Comparison of ENCODE assay signal across 8 cellular contexts in the genomic region with DNA sequence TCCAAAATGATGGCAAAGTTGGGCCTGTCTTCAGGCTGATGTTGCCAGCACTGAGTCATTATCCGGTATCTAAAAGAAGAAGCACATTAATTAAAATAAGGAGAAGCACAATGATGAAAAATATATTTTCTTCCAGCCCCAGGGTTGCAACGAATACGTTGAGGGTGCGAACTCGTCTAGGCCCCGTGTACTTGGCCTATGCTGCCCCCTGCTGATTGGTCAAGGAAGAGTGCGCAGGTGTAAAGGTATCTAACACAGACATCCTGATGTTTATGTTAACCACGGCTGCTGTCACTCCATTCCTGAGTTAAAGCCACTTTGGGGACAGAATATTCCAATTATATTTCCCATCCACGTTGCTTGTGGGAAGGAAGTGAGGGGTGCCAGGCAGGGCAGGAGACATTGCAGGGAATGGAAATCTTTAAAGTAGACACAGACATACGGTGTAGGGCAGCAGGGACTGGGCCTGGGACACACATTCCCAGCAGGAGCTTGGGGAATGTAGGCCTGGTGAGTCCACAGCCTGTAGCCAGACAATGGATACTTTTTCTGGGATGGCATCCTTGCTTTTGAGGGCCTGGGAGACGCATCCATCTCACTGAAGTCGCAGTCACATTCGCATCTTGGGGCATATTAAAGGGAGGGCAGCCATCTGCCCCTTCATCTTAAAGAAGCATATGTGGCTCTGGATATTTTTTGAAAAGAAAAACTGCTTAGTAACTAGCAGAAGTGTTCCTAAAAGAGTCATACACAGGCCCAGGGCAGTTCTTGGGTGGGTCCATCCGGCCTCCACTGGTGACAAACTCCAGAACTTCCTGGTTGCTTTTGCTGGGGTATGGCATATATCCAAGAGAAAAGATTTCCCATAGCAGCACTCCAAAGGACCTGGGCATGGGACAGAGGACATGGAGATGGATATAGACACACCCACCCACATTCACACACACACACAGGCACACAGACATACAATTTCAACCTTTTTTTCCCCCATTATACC.
DNase-seq lines count a peak whose midpoint lies in the region; ATAC-seq lines count a peak whose summit lies in the region.

No MANE protein-coding gene starts in this region.

- no peaks in the 10 kb centered on the region for H3K9me3 ChIP-seq in mesenchymal stem cell (ENCODE audit: control insufficient read depth, low read length)

- H3K18ac ChIP-seq in mesenchymal stem cell (ENCODE audit: low read depth in 1 of 2, low read length in 2 of 2) = no peak overlapping the region

- H2AFZ ChIP-seq in mesenchymal stem cell (ENCODE audit: low read depth, low read length) = no peak overlapping the region

- no peak overlapping the region for H2BK120ac ChIP-seq in mesenchymal stem cell (ENCODE audit: low read depth, low read length)

- no peak overlapping the region for H2AK5ac ChIP-seq in mesenchymal stem cell (ENCODE audit: low read length, severe bottlenecking)

- peaks cover 10 to 24% of the 10 kb centered on the region in 2 experiments for H3K36me3 ChIP-seq in mesenchymal stem cell (ENCODE audit: control insufficient read depth in 1 of 2, insufficient read depth in 2 of 2, low read depth in 1 of 2, low read length in 2 of 2)

- no peak overlapping the region for H3K23ac ChIP-seq in mesenchymal stem cell (ENCODE audit: low read length in 2 of 2)

- ATAC-seq in HG03097 (IDR thresholded peaks at IDR 0.05; ENCODE audit: low FRiP score, unreplicated experiment) (peak; percentile 59), HG03457 (IDR thresholded peaks at IDR 0.05; ENCODE audit: unreplicated experiment) (no peak)

- no peak overlapping the region for H2BK5ac ChIP-seq in mesenchymal stem cell (ENCODE audit: low read depth, low read length, poor library complexity, severe bottlenecking)

- DNase-seq in DMS153 treated with DMSO at 0.1 percent for 48 hours (lab: John Stamatoyannopoulos, UW; ENCODE audit: unreplicated experiment) (peak; percentile 42), NCI-H526 treated with DMSO at 0.1 percent for 48 hours (lab: John Stamatoyannopoulos, UW) (peak; percentile 13), mesenchymal stem cell (peak; percentile 60)
- peak; percentile 83 to 85 for DNase-seq in activated CD4-positive, alpha-beta T cell treated with anti-CD3 and anti-CD28 coated beads, Interleukin-2, amount 50 U/mL, for 48 hours
- DNase-seq in effector CD4-positive, alpha-beta T cell = peak; percentile 75
- peak; percentile 31 to 58 for DNase-seq in stimulated activated CD8-positive, alpha-beta memory T cell treated with anti-CD3 and anti-CD28 coated beads, Interleukin-4, amount 100 ng/mL, for 1 hour (ENCODE audit: low read depth in 2 of 2, low spot score in 1 of 2)

- no peak overlapping the region for H3K4ac ChIP-seq in mesenchymal stem cell (ENCODE audit: low read depth in 1 of 2, low read length in 2 of 2)

- H3K4me2 ChIP-seq in mesenchymal stem cell (ENCODE audit: low read length, poor library complexity, severe bottlenecking) = no peak overlapping the region

- no peaks in the 10 kb centered on the region for H3K27me3 ChIP-seq in mesenchymal stem cell (ENCODE audit: control insufficient read depth in 1 of 2, insufficient read depth in 1 of 2, low read length in 2 of 2)

- H3K79me1 ChIP-seq in mesenchymal stem cell (replicated peaks; ENCODE audit: low read length, poor library complexity, severe bottlenecking) = no peaks in the 10 kb centered on the region

- H3K4me1 ChIP-seq in mesenchymal stem cell (ENCODE audit: control insufficient read depth, insufficient read depth, low read depth, low read length) = no peaks in the 10 kb centered on the region

- no peak overlapping the region for H2BK12ac ChIP-seq in mesenchymal stem cell (ENCODE audit: low read length in 2 of 2)

- no peak overlapping the region for H2BK15ac ChIP-seq in mesenchymal stem cell (ENCODE audit: low read depth, poor library complexity, severe bottlenecking)

- no peak overlapping the region for H3K4me3 ChIP-seq in mesenchymal stem cell (ENCODE audit: insufficient read depth in 1 of 2, low read depth in 1 of 2, low read length in 2 of 2)

- H3K14ac ChIP-seq in mesenchymal stem cell (ENCODE audit: low read length in 2 of 2) = no peak overlapping the region

- H3K27ac ChIP-seq in mesenchymal stem cell (ENCODE audit: low read length, poor library complexity, severe bottlenecking) = no peak overlapping the region

- H4K8ac ChIP-seq in mesenchymal stem cell (ENCODE audit: low read length) = no peak overlapping the region

- 41% methylated on average over 11 of the region's 14 CpGs for WGBS in mesenchymal stem cell

- no peak overlapping the region for H4K91ac ChIP-seq in mesenchymal stem cell (ENCODE audit: low read length)

- peak overlapping the region; percentile 36 for H3K9ac ChIP-seq in mesenchymal stem cell (ENCODE audit: low read length)

Comparison
In these comparisons a context has a peak if more than half of its experiments do, and no peak if none do; other contexts are left out.
1. DNase-seq: peak in every context shown above with its lines; median percentile 84 in activated CD4-positive, alpha-beta T cell treated with anti-CD3 and anti-CD28 coated beads, Interleukin-2, amount 50 U/mL, for 48 hours; 75 in effector CD4-positive, alpha-beta T cell; 60 in mesenchymal stem cell; 44 in stimulated activated CD8-positive, alpha-beta memory T cell treated with anti-CD3 and anti-CD28 coated beads, Interleukin-4, amount 100 ng/mL, for 1 hour; 42 in DMS153 treated with DMSO at 0.1 percent for 48 hours; 13 in NCI-H526 treated with DMSO at 0.1 percent for 48 hours.